In genomic region chr11:71446150-71446549, GRCh38 we compare ENCODE assay signal across 22 cellular contexts. TPM values are rescaled to one million over a fixed set of nuclear protein-coding genes. Genes with fewer than 3 reads are reported as not detected.
A peak's percentile ranks its signal among the peaks of the same experiment; 100 is the strongest.
DNase-seq lines count a peak whose midpoint lies in the region; ATAC-seq and TF ChIP-seq lines count a peak whose summit lies in the region.
"Had no signal": no experiment of that assay in that cellular context is flagged by ENCODE, and none has a peak within 500 bp of the region (broad histone marks: within the 10 kb centered on the region; RNA-seq: fewer than 3 reads in every experiment).

No MANE protein-coding gene starts in this region.

- no peak overlapping the region for H3K27ac Mint-ChIP-seq in CD4-positive, CD25-positive, alpha-beta regulatory T cell
- no peak overlapping the region for H3K27ac Mint-ChIP-seq in activated T-helper 1 cell treated with anti-CD3 and anti-CD28 coated beads, Interleukin-12 subunit alpha, Interleukin-12 subunit beta, Interleukin-2, Interleukin-4 antibody, amounts not matched to agents 30 ng/mL and 10 ng/mL and 1 ng/mL, durations not matched to agents 14 hours and 24 hours and 36 hours
- peak overlapping the region in 1 of 9 donors; percentile 76 for H3K27ac Mint-ChIP-seq in naive thymus-derived CD4-positive, alpha-beta T cell

- no peak overlapping the region for H3K27ac ChIP-seq in CD4-positive, CD25-positive, alpha-beta regulatory T cell (ENCODE audit: insufficient read depth, low read length, poor library complexity, severe bottlenecking)
- H3K27ac ChIP-seq in DOHH2 (ENCODE audit: low read depth, low read length): no peak overlapping the region
- H3K27ac ChIP-seq in naive thymus-derived CD4-positive, alpha-beta T cell (ENCODE audit: low read depth, low read length): no peak overlapping the region
- H3K27ac ChIP-seq in mesendoderm (ENCODE audit: low read depth, low read length): no peak overlapping the region
- H3K27ac ChIP-seq: body of pancreas, gastrocnemius medialis, prostate gland, thoracic aorta had no signal

- DNase-seq in CD4-positive, CD25-positive, alpha-beta regulatory T cell: no peak
- DNase-seq in activated T-helper 1 cell treated with anti-CD3 and anti-CD28 coated beads, Interleukin-12 subunit alpha, Interleukin-12 subunit beta, Interleukin-2, Interleukin-4 antibody, amounts not matched to agents 30 ng/mL and 10 ng/mL and 1 ng/mL, durations not matched to agents 14 hours and 24 hours and 36 hours (ENCODE audit: low spot score): no peak
- DNase-seq in naive thymus-derived CD4-positive, alpha-beta T cell: no peak
- DNase-seq in mesendoderm: no peak
- DNase-seq: activated naive CD4-positive, alpha-beta T cell; AML-193; body of pancreas; DMS153; gastrocnemius medialis; GOT3; Karpas-422; left lung; NCI-H1417 treated with DMSO at 0.1 percent for 48 hours; NCI-H2171 treated with DMSO at 0.1 percent for 48 hours; small intestine; stimulated activated CD4-positive, alpha-beta T cell treated with anti-CD3 and anti-CD28 coated beads, Interleukin-4, amount 100 ng/mL, for 4 hours; stimulated activated CD8-positive, alpha-beta memory T cell treated with anti-CD3 and anti-CD28 coated beads, Interleukin-4, amount 100 ng/mL, for 48 hours had no signal

- no peaks in the 10 kb centered on the region for H3K9me3 ChIP-seq in CD4-positive, CD25-positive, alpha-beta regulatory T cell (ENCODE audit: control insufficient read depth in 2 of 2, low read length in 2 of 2)
- H3K9me3 ChIP-seq in DOHH2 (ENCODE audit: control insufficient read depth, insufficient read depth, low read length): peaks cover 5% of the 10 kb centered on the region; the same call in 1 of the 2 replicates
- no peaks in the 10 kb centered on the region for H3K9me3 ChIP-seq in naive thymus-derived CD4-positive, alpha-beta T cell (ENCODE audit: control insufficient read depth in 2 of 3, low read length in 3 of 3)
- H3K9me3 ChIP-seq: body of pancreas, gastrocnemius medialis, left lung, prostate gland, thoracic aorta had no signal

- H3K4me1 ChIP-seq in CD4-positive, CD25-positive, alpha-beta regulatory T cell (ENCODE audit: control insufficient read depth, insufficient read depth, low read length, poor library complexity, severe bottlenecking): peaks cover 32% of the 10 kb centered on the region
- H3K4me1 ChIP-seq in DOHH2 (ENCODE audit: control insufficient read depth, low read length) (peaks cover 38% of the 10 kb centered on the region), mesendoderm (ENCODE audit: control insufficient read depth, low read depth, low read length) (peaks cover 5% of the 10 kb centered on the region)
- H3K4me1 ChIP-seq in naive thymus-derived CD4-positive, alpha-beta T cell (ENCODE audit: control insufficient read depth in 2 of 2, insufficient read depth in 2 of 2, low read length in 2 of 2): peaks cover 16 to 27% of the 10 kb centered on the region in 2 donors

- H3K56ac ChIP-seq in mesendoderm (ENCODE audit: low read length): no peak overlapping the region

- no peak overlapping the region for H2AK5ac ChIP-seq in mesendoderm (ENCODE audit: low read length)

- H3K23ac ChIP-seq in mesendoderm (ENCODE audit: low read length): no peak overlapping the region

- POLR2A ChIA-PET in naive thymus-derived CD4-positive, alpha-beta T cell (lab: Charles Lee): no interaction called here

- no peak overlapping the region for H4K8ac ChIP-seq in mesendoderm (ENCODE audit: low read depth, low read length)

- H3K9me2 ChIP-seq in DOHH2 (replicated peaks; ENCODE audit: control insufficient read depth, low read length): no peaks in the 10 kb centered on the region

- no peak overlapping the region for H3K4me3 ChIP-seq in CD4-positive, CD25-positive, alpha-beta regulatory T cell (ENCODE audit: low read depth, low read length)
- H3K4me3 ChIP-seq in DOHH2 (ENCODE audit: low read length) (peak overlapping the region; percentile 98), mesendoderm (ENCODE audit: low read length) (no peak overlapping the region)
- no peak overlapping the region for H3K4me3 ChIP-seq in naive thymus-derived CD4-positive, alpha-beta T cell (ENCODE audit: low read length)
- H3K4me3 ChIP-seq: body of pancreas, gastrocnemius medialis, prostate gland, thoracic aorta had no signal

- ATAC-seq in CD4-positive, CD25-positive, alpha-beta regulatory T cell (ENCODE audit: low read depth in 2 of 2): no peak
- ATAC-seq in naive thymus-derived CD4-positive, alpha-beta T cell: no peak
- ATAC-seq in GM19328 (IDR thresholded peaks at IDR 0.05; ENCODE audit: unreplicated experiment) (no peak), HG02623 (IDR thresholded peaks at IDR 0.05; ENCODE audit: unreplicated experiment) (no peak)
- ATAC-seq: body of pancreas, gastrocnemius medialis, left lung had no signal

- H3F3A ChIP-seq in DOHH2 (ENCODE audit: control insufficient read depth, insufficient read depth): peaks cover 14% of the 10 kb centered on the region

- intact Hi-C loops in activated T-helper 1 cell treated with anti-CD3 and anti-CD28 coated beads, Interleukin-12 subunit alpha, Interleukin-12 subunit beta, Interleukin-2, Interleukin-4 antibody, amounts not matched to agents 30 ng/mL and 10 ng/mL and 1 ng/mL, durations not matched to agents 14 hours and 24 hours and 36 hours (cut with micrococcal nuclease): loop anchor here (10.0 kb wide), 1 partner anchor 1171 kb away; the partner anchor contains the start of gene PPFIA1
- intact Hi-C loops in naive thymus-derived CD4-positive, alpha-beta T cell (cut with micrococcal nuclease): loop anchor here in 1 of 2 donors (5.0 kb wide), 1 partner anchor 1769 kb away; the partner anchor contains the start of gene LTO1

- H2BK5ac ChIP-seq in mesendoderm (ENCODE audit: low read length): no peak overlapping the region

- peaks cover 0 to 7% (median 0%) of the 10 kb centered on the region in 7 donors for H3K9me3 Mint-ChIP-seq in CD4-positive, CD25-positive, alpha-beta regulatory T cell
- H3K9me3 Mint-ChIP-seq in activated T-helper 1 cell treated with anti-CD3 and anti-CD28 coated beads, Interleukin-12 subunit alpha, Interleukin-12 subunit beta, Interleukin-2, Interleukin-4 antibody, amounts not matched to agents 30 ng/mL and 10 ng/mL and 1 ng/mL, durations not matched to agents 14 hours and 24 hours and 36 hours: peaks cover 8% of the 10 kb centered on the region
- H3K9me3 Mint-ChIP-seq in naive thymus-derived CD4-positive, alpha-beta T cell: peaks cover 0 to 8% (median 4%) of the 10 kb centered on the region in 11 donors

- H2BK15ac ChIP-seq in mesendoderm (replicated peaks; ENCODE audit: low read depth): no peak overlapping the region

- H3K9ac ChIP-seq in mesendoderm (ENCODE audit: low read length): no peak overlapping the region

- TF ChIP-seq CTCF in DOHH2 (IDR thresholded peaks at IDR 0.05; ENCODE audit: low read depth, low read length, poor library complexity, severe bottlenecking): no peak

- H2BK120ac ChIP-seq in mesendoderm (ENCODE audit: low read depth, low read length): no peak overlapping the region

- H3K4me2 ChIP-seq in DOHH2 (ENCODE audit: low read length) (peak overlapping the region; percentile 94), mesendoderm (ENCODE audit: low read length) (no peak overlapping the region)

- H3K79me2 ChIP-seq in DOHH2 (ENCODE audit: control insufficient read depth, low read length) (peaks cover 61% of the 10 kb centered on the region), mesendoderm (ENCODE audit: control insufficient read depth, insufficient read depth, low read length) (peaks cover 31% of the 10 kb centered on the region)

- peaks cover 5 to 34% (median 27%) of the 10 kb centered on the region in 4 donors for H3K4me1 Mint-ChIP-seq in CD4-positive, CD25-positive, alpha-beta regulatory T cell
- peaks cover 45% of the 10 kb centered on the region for H3K4me1 Mint-ChIP-seq in activated T-helper 1 cell treated with anti-CD3 and anti-CD28 coated beads, Interleukin-12 subunit alpha, Interleukin-12 subunit beta, Interleukin-2, Interleukin-4 antibody, amounts not matched to agents 30 ng/mL and 10 ng/mL and 1 ng/mL, durations not matched to agents 14 hours and 24 hours and 36 hours (ENCODE audit: low read depth)
- H3K4me1 Mint-ChIP-seq in naive thymus-derived CD4-positive, alpha-beta T cell: peaks cover 17 to 43% (median 32%) of the 10 kb centered on the region in 7 donors

- CTCF ChIA-PET in naive thymus-derived CD4-positive, alpha-beta T cell (lab: Charles Lee): no interaction called here

- H3K79me1 ChIP-seq in mesendoderm (ENCODE audit: low read length): peaks cover 27% of the 10 kb centered on the region

- 0 out of 2 replicates have a peak, but pooled peaks cover 3% of the 10 kb centered on the region for H4K20me1 ChIP-seq in DOHH2 (ENCODE audit: control insufficient read depth, insufficient read depth, low read depth, low read length)

- H3K18ac ChIP-seq in mesendoderm (ENCODE audit: low read length): no peak overlapping the region

- no peaks in the 10 kb centered on the region for H3K27me3 ChIP-seq in CD4-positive, CD25-positive, alpha-beta regulatory T cell (ENCODE audit: control insufficient read depth, insufficient read depth, low read length)
- no peaks in the 10 kb centered on the region for H3K27me3 ChIP-seq in DOHH2 (ENCODE audit: control insufficient read depth, low read length)
- no peaks in the 10 kb centered on the region for H3K27me3 ChIP-seq in naive thymus-derived CD4-positive, alpha-beta T cell (ENCODE audit: control insufficient read depth in 2 of 2, insufficient read depth in 2 of 2, low read length in 2 of 2)
- H3K27me3 ChIP-seq in mesendoderm (ENCODE audit: insufficient read depth, low read length, poor library complexity): no peaks in the 10 kb centered on the region
- H3K27me3 ChIP-seq: body of pancreas, gastrocnemius medialis, left lung had no signal

- 100% methylated on average over 1 of the region's 1 CpG for WGBS in mesendoderm (ENCODE audit: extremely low coverage, insufficient coverage, low lambda C conversion rate)

- peaks cover 2% of the 10 kb centered on the region for H3K36me3 ChIP-seq in CD4-positive, CD25-positive, alpha-beta regulatory T cell (ENCODE audit: control insufficient read depth, insufficient read depth, low read length)
- peaks cover 74% of the 10 kb centered on the region for H3K36me3 ChIP-seq in DOHH2 (ENCODE audit: control insufficient read depth, low read length)
- peaks cover 0 to 39% (median 0%) of the 10 kb centered on the region in 3 experiments for H3K36me3 ChIP-seq in naive thymus-derived CD4-positive, alpha-beta T cell (ENCODE audit: control insufficient read depth in 2 of 3, insufficient read depth in 3 of 3, low read length in 3 of 3)
- peaks cover 28% of the 10 kb centered on the region for H3K36me3 ChIP-seq in mesendoderm (ENCODE audit: control insufficient read depth, insufficient read depth, low read length)

- H3K4ac ChIP-seq in mesendoderm (ENCODE audit: low read depth, low read length): no peak overlapping the region

- peaks cover 5% of the 10 kb centered on the region for H3K27me3 Mint-ChIP-seq in CD4-positive, CD25-positive, alpha-beta regulatory T cell
- H3K27me3 Mint-ChIP-seq in activated T-helper 1 cell treated with anti-CD3 and anti-CD28 coated beads, Interleukin-12 subunit alpha, Interleukin-12 subunit beta, Interleukin-2, Interleukin-4 antibody, amounts not matched to agents 30 ng/mL and 10 ng/mL and 1 ng/mL, durations not matched to agents 14 hours and 24 hours and 36 hours (ENCODE audit: insufficient read depth): no peaks in the 10 kb centered on the region
- H3K27me3 Mint-ChIP-seq in naive thymus-derived CD4-positive, alpha-beta T cell: no peaks in the 10 kb centered on the region

- no peak overlapping the region for H4K5ac ChIP-seq in mesendoderm (ENCODE audit: low read length)

- peak overlapping the region; percentile 10 to 98 (median 71) for H3K4me3 Mint-ChIP-seq in CD4-positive, CD25-positive, alpha-beta regulatory T cell
- H3K4me3 Mint-ChIP-seq in activated T-helper 1 cell treated with anti-CD3 and anti-CD28 coated beads, Interleukin-12 subunit alpha, Interleukin-12 subunit beta, Interleukin-2, Interleukin-4 antibody, amounts not matched to agents 30 ng/mL and 10 ng/mL and 1 ng/mL, durations not matched to agents 14 hours and 24 hours and 36 hours: peak overlapping the region; percentile 69
- peak overlapping the region in 8 of 10 donors; percentile 6 to 98 (median 57) for H3K4me3 Mint-ChIP-seq in naive thymus-derived CD4-positive, alpha-beta T cell

- peaks cover 22% of the 10 kb centered on the region for H3K36me3 Mint-ChIP-seq in CD4-positive, CD25-positive, alpha-beta regulatory T cell
- peaks cover 49% of the 10 kb centered on the region for H3K36me3 Mint-ChIP-seq in activated T-helper 1 cell treated with anti-CD3 and anti-CD28 coated beads, Interleukin-12 subunit alpha, Interleukin-12 subunit beta, Interleukin-2, Interleukin-4 antibody, amounts not matched to agents 30 ng/mL and 10 ng/mL and 1 ng/mL, durations not matched to agents 14 hours and 24 hours and 36 hours (ENCODE audit: low read depth)
- H3K36me3 Mint-ChIP-seq in naive thymus-derived CD4-positive, alpha-beta T cell: peaks cover 0 to 37% (median 30%) of the 10 kb centered on the region in 5 donors

RNA-seq across cellular contexts. Expression of gene DHCR7, which starts 2.0 kb away (rescaled TPM):
- 21.1 TPM for total RNA-seq in CD4-positive, CD25-positive, alpha-beta regulatory T cell
- polyA plus RNA-seq in CD4-positive, CD25-positive, alpha-beta regulatory T cell: 10 to 100 TPM; 11.2 to 17.2 (median 14.7) TPM
- 100 and 106 TPM in 2 replicates for total RNA-seq in activated T-helper 1 cell treated with anti-CD3 and anti-CD28 coated beads, Interleukin-12 subunit alpha, Interleukin-12 subunit beta, Interleukin-2, Interleukin-4 antibody, amounts not matched to agents 30 ng/mL and 10 ng/mL and 1 ng/mL, durations not matched to agents 14 hours and 24 hours and 36 hours
- 10 to 100 TPM; 14.7 to 46.1 (median 19.6) TPM for total RNA-seq in naive thymus-derived CD4-positive, alpha-beta T cell
- polyA plus RNA-seq in naive thymus-derived CD4-positive, alpha-beta T cell: 10 to 100 TPM; 22.2 to 25.6 TPM
- polyA plus RNA-seq in mesendoderm (2013, experiment 1 of 2): 207 TPM
- 217 TPM for polyA plus RNA-seq in mesendoderm (2013, experiment 2 of 2)

RNA-seq across cellular contexts. Expression of gene NADSYN1, which starts 6.9 kb away (rescaled TPM):
- 151 TPM for total RNA-seq in CD4-positive, CD25-positive, alpha-beta regulatory T cell
- polyA plus RNA-seq in CD4-positive, CD25-positive, alpha-beta regulatory T cell: 10 to 100 TPM; 35.1 to 43.1 (median 41.2) TPM
- 91.6 and 96.3 TPM in 2 replicates for total RNA-seq in activated T-helper 1 cell treated with anti-CD3 and anti-CD28 coated beads, Interleukin-12 subunit alpha, Interleukin-12 subunit beta, Interleukin-2, Interleukin-4 antibody, amounts not matched to agents 30 ng/mL and 10 ng/mL and 1 ng/mL, durations not matched to agents 14 hours and 24 hours and 36 hours
- total RNA-seq in naive thymus-derived CD4-positive, alpha-beta T cell: 100 to 1,000 TPM; 119 to 235 (median 163) TPM
- polyA plus RNA-seq in naive thymus-derived CD4-positive, alpha-beta T cell: 10 to 100 TPM; 28.6 to 28.9 TPM
- 20.2 TPM for polyA plus RNA-seq in mesendoderm (2013, experiment 1 of 2)
- polyA plus RNA-seq in mesendoderm (2013, experiment 2 of 2): 21.5 TPM
